ENCODE assay signal across 18 cellular contexts in genomic region chr9:92392690-92393089, GRCh38. TPM values are rescaled to one million over a fixed set of nuclear protein-coding genes. Genes with fewer than 3 reads are reported as not detected.
DNase-seq lines count a peak whose midpoint lies in the region; ATAC-seq, FAIRE-seq and TF ChIP-seq lines count a peak whose summit lies in the region.
"Had no signal": no experiment of that assay in that cellular context is flagged by ENCODE, and none has a peak within 500 bp of the region (broad histone marks: within the 10 kb centered on the region; RNA-seq: fewer than 3 reads in every experiment).

No MANE protein-coding gene starts in this region.

- no peaks in the 10 kb centered on the region for H4K20me1 ChIP-seq in K562 (replicated peaks; ENCODE audit: control insufficient read depth, insufficient read depth, low read length)
- H4K20me1 ChIP-seq: BLaER1 had no signal

- no peak for TF ChIP-seq EP300 in K562 (IDR thresholded peaks at IDR 0.05; ENCODE audit: low read length)

- in situ Hi-C loops in K562 (cut with MboI): no loop called here

- no peaks in the 10 kb centered on the region for H3K9me3 ChIP-seq in K562 (replicated peaks; ENCODE audit: control insufficient read depth, insufficient read depth, low read depth, low read length)
- H3K9me3 ChIP-seq in kidney (ENCODE audit: control insufficient read depth in 1 of 2, low read length in 2 of 2): peaks cover 0 to 3% of the 10 kb centered on the region in 2 donors
- H3K9me3 ChIP-seq: BLaER1, SJSA1 had no signal

- TF ChIP-seq RAD21 in K562 (CRISPR knock-in tag; conservative IDR thresholded peaks at IDR 0.05 in 1 of 2, IDR thresholded peaks at IDR 0.05 in 1 of 2): no peak

- H3K27ac ChIP-seq in K562 (ENCODE audit: extremely low read depth, low read depth, low read length) (no peak overlapping the region), kidney (ENCODE audit: low read depth in 2 of 2, low read length in 2 of 2) (no peak overlapping the region)
- H3K27ac ChIP-seq: BLaER1, KMS-11, RWPE1, SJSA1 had no signal

- BruUV-seq in K562 (replicated peaks; lab: Mats Ljungman, UMichigan): no TSS peak

- H3K36me3 Mint-ChIP-seq in activated T-helper 1 cell treated with anti-CD3 and anti-CD28 coated beads, Interleukin-12 subunit alpha, Interleukin-12 subunit beta, Interleukin-2, Interleukin-4 antibody, amounts not matched to agents 30 ng/mL and 10 ng/mL and 1 ng/mL, durations not matched to agents 14 hours and 24 hours and 36 hours (ENCODE audit: low read depth): no peaks in the 10 kb centered on the region

- no peak overlapping the region for H3K27ac Mint-ChIP-seq in activated T-helper 1 cell treated with anti-CD3 and anti-CD28 coated beads, Interleukin-12 subunit alpha, Interleukin-12 subunit beta, Interleukin-2, Interleukin-4 antibody, amounts not matched to agents 30 ng/mL and 10 ng/mL and 1 ng/mL, durations not matched to agents 14 hours and 24 hours and 36 hours
- H3K27ac Mint-ChIP-seq: CD8-positive, alpha-beta memory T cell had no signal

- no peaks in the 10 kb centered on the region for H3K9me1 ChIP-seq in K562 (ENCODE audit: control insufficient read depth, insufficient read depth, low read length)

- H3K27me3 ChIP-seq in K562 (ENCODE audit: control insufficient read depth in 2 of 2, insufficient read depth in 2 of 2, low read length in 2 of 2): no peaks in the 10 kb centered on the region
- H3K27me3 ChIP-seq: BLaER1, SJSA1 had no signal

- no peaks in the 10 kb centered on the region for H3K4me1 Mint-ChIP-seq in activated T-helper 1 cell treated with anti-CD3 and anti-CD28 coated beads, Interleukin-12 subunit alpha, Interleukin-12 subunit beta, Interleukin-2, Interleukin-4 antibody, amounts not matched to agents 30 ng/mL and 10 ng/mL and 1 ng/mL, durations not matched to agents 14 hours and 24 hours and 36 hours (ENCODE audit: low read depth)
- H3K4me1 Mint-ChIP-seq: CD8-positive, alpha-beta memory T cell had no signal

- no peaks in the 10 kb centered on the region for H3K9me3 Mint-ChIP-seq in activated T-helper 1 cell treated with anti-CD3 and anti-CD28 coated beads, Interleukin-12 subunit alpha, Interleukin-12 subunit beta, Interleukin-2, Interleukin-4 antibody, amounts not matched to agents 30 ng/mL and 10 ng/mL and 1 ng/mL, durations not matched to agents 14 hours and 24 hours and 36 hours
- H3K9me3 Mint-ChIP-seq: CD8-positive, alpha-beta memory T cell had no signal

- CTCF ChIA-PET in K562 (lab: Yijun Ruan, JAX; ENCODE audit: low intra/inter-chr PET ratio): no interaction called here

- no peaks in the 10 kb centered on the region for H3K79me2 ChIP-seq in K562 (ENCODE audit: control insufficient read depth, insufficient read depth, low read length)

- H3K9ac ChIP-seq in K562 (ENCODE audit: insufficient read depth in 1 of 2, low read depth in 2 of 2, low read length in 2 of 2) (no peak overlapping the region), kidney (ENCODE audit: low read length in 2 of 2) (no peak overlapping the region)
- H3K9ac ChIP-seq: BLaER1, KMS-11 had no signal

- WGBS in K562 (ENCODE audit: insufficient coverage, low coverage, missing lambda C conversion rate): 58% methylated on average over 2 of the region's 2 CpGs

- TF ChIP-seq POLR2A in K562 (conservative IDR thresholded peaks at IDR 0.05): no peak

- H3K4me3 Mint-ChIP-seq in activated T-helper 1 cell treated with anti-CD3 and anti-CD28 coated beads, Interleukin-12 subunit alpha, Interleukin-12 subunit beta, Interleukin-2, Interleukin-4 antibody, amounts not matched to agents 30 ng/mL and 10 ng/mL and 1 ng/mL, durations not matched to agents 14 hours and 24 hours and 36 hours: no peak overlapping the region
- H3K4me3 Mint-ChIP-seq: CD8-positive, alpha-beta memory T cell had no signal

- TF ChIP-seq CTCF in K562 (IDR thresholded peaks at IDR 0.05 in 2 of 3, conservative IDR thresholded peaks at IDR 0.05 in 1 of 3; ENCODE audit: insufficient read depth in 2 of 3, low read depth in 1 of 3, low read length in 3 of 3) (no peak), kidney (IDR thresholded peaks at IDR 0.05; ENCODE audit: borderline replicate concordance, extremely low read depth, insufficient read depth) (no peak)

- no peak for ATAC-seq in K562

- H3K4me1 ChIP-seq in K562 (replicated peaks in 1 of 2; ENCODE audit: control insufficient read depth in 2 of 2, insufficient read depth in 2 of 2, low read length in 2 of 2): no peaks in the 10 kb centered on the region
- no peaks in the 10 kb centered on the region for H3K4me1 ChIP-seq in kidney (ENCODE audit: control insufficient read depth in 1 of 2, insufficient read depth in 1 of 2, low read depth in 1 of 2, low read length in 2 of 2)
- H3K4me1 ChIP-seq: BLaER1, SJSA1 had no signal

- DNase-seq in HT1080 (ENCODE audit: low read depth) (peak; percentile 33), K562 (ENCODE audit: extremely low read depth in 1 of 4, low spot score in 3 of 4) (no peak), foreskin melanocyte (peak; percentile 56), kidney (no peak), mucosa of gallbladder (ENCODE audit: low spot score) (no peak), retina (no peak)
- DNase-seq in activated T-helper 1 cell treated with anti-CD3 and anti-CD28 coated beads, Interleukin-12 subunit alpha, Interleukin-12 subunit beta, Interleukin-2, Interleukin-4 antibody, amounts not matched to agents 30 ng/mL and 10 ng/mL and 1 ng/mL, durations not matched to agents 14 hours and 24 hours and 36 hours (ENCODE audit: low spot score): no peak
- DNase-seq: CD8-positive, alpha-beta memory T cell; DMS 273 treated with DMSO at 0.1 percent for 48 hours; NCI-H1092; NCI-H69; NK-92 treated with Interleukin-12 subunit alpha and Interleukin-12 subunit beta, amount 100 ng/mL, for 24 hours; OCI-M1 had no signal

- H3K4me3 ChIP-seq in K562: no peak overlapping the region
- no peak overlapping the region for H3K4me3 ChIP-seq in kidney (ENCODE audit: low read length in 2 of 2)
- H3K4me3 ChIP-seq: BLaER1, SJSA1 had no signal

- no peaks in the 10 kb centered on the region for H3K27me3 Mint-ChIP-seq in activated T-helper 1 cell treated with anti-CD3 and anti-CD28 coated beads, Interleukin-12 subunit alpha, Interleukin-12 subunit beta, Interleukin-2, Interleukin-4 antibody, amounts not matched to agents 30 ng/mL and 10 ng/mL and 1 ng/mL, durations not matched to agents 14 hours and 24 hours and 36 hours (ENCODE audit: insufficient read depth)
- H3K27me3 Mint-ChIP-seq: CD8-positive, alpha-beta memory T cell had no signal

- H3K4me2 ChIP-seq in K562 (ENCODE audit: insufficient read depth, low read length): no peak overlapping the region
- H3K4me2 ChIP-seq: BLaER1, KMS-11 had no signal

- FAIRE-seq in K562 (lab: Jason Lieb, UNC) (no peak), kidney (lab: Jason Lieb, UNC) (no peak)

- no peak overlapping the region for H2AFZ ChIP-seq in K562 (ENCODE audit: low read depth, low read length)

- H3K36me3 ChIP-seq in K562 (ENCODE audit: control insufficient read depth, insufficient read depth, low read length): no peaks in the 10 kb centered on the region
- H3K36me3 ChIP-seq in kidney (ENCODE audit: control insufficient read depth in 1 of 2, insufficient read depth in 2 of 2, low read length in 2 of 2): no peaks in the 10 kb centered on the region
- H3K36me3 ChIP-seq: BLaER1, SJSA1 had no signal

- POLR2A ChIA-PET in K562 (lab: Yijun Ruan, JAX): no interaction called here

- intact Hi-C loops in K562 (cut with micrococcal nuclease): no loop called here
- intact Hi-C loops in activated T-helper 1 cell treated with anti-CD3 and anti-CD28 coated beads, Interleukin-12 subunit alpha, Interleukin-12 subunit beta, Interleukin-2, Interleukin-4 antibody, amounts not matched to agents 30 ng/mL and 10 ng/mL and 1 ng/mL, durations not matched to agents 14 hours and 24 hours and 36 hours (cut with micrococcal nuclease): no loop called here
- intact Hi-C loops in kidney (cut with DNase I): no loop called here

RNA-seq across cellular contexts. Expression of gene OGN, which starts 11.7 kb away (rescaled TPM):
- total RNA-seq in HT1080 (2014; rRNA removed; shearing (Covaris generic)): not detected in 2 replicates
- polyA plus RNA-seq in HT1080 (2015; cell fraction: cytosol; rRNA removed): 0.08 TPM in 1 of 2 replicates, not detected in the other
- polyA plus RNA-seq in HT1080 (2015; cell fraction: nucleus; rRNA removed): not detected in 2 replicates
- not detected in 2 replicates for total RNA-seq in K562 (2011; cell fraction: chromatin; rRNA removed; ENCODE audit: low replicate concordance)
- total RNA-seq in K562 (2011; cell fraction: nucleolus; rRNA removed): not detected in 2 replicates
- total RNA-seq in K562 (2011; cell fraction: nucleoplasm; rRNA removed): not detected in 2 replicates
- not detected in 2 replicates for total RNA-seq in K562 (2014; rRNA removed)
- total RNA-seq in K562 (2014; rRNA removed; fragmentation: Illumina TruSeq; extraction: Trizol): not detected in 2 replicates
- not detected in 2 replicates for total RNA-seq in K562 (2015; rRNA removed; fragmentation: Illumina TruSeq; extraction: Trizol)
- total RNA-seq in K562 (2021): 0.07 and 0.16 TPM in 2 replicates
- not detected in 2 replicates for polyA plus RNA-seq in K562 (2011; rRNA removed)
- polyA plus RNA-seq in K562 (2011; cell fraction: cytosol; rRNA removed): not detected in 2 replicates
- not detected in 2 replicates for polyA plus RNA-seq in K562 (2011; cell fraction: nucleus; rRNA removed)
- polyA plus RNA-seq in K562 (2012): 0.04 and 0.07 TPM in 2 replicates
- not detected in 2 replicates for polyA plus RNA-seq in K562 (2014; fragmentation: Illumina TruSeq; extraction: Trizol)
- under 1 TPM in 1 of 2 experiments, not detected in 1; 0.17 TPM for polyA plus RNA-seq in K562 (2014; fragmentation: Nextera tagmentation; extraction: Ambion mirVana)
- not detected in 2 replicates for polyA plus RNA-seq in K562 (2014; rRNA removed)
- polyA minus RNA-seq in K562 (2011; rRNA and poly(A)+ RNA removed): not detected in 2 replicates
- polyA minus RNA-seq in K562 (2011; cell fraction: cytosol; rRNA and poly(A)+ RNA removed): not detected in 2 replicates
- not detected in 2 replicates for polyA minus RNA-seq in K562 (2011; cell fraction: nucleus; rRNA and poly(A)+ RNA removed)
- total RNA-seq in activated T-helper 1 cell treated with anti-CD3 and anti-CD28 coated beads, Interleukin-12 subunit alpha, Interleukin-12 subunit beta, Interleukin-2, Interleukin-4 antibody, amounts not matched to agents 30 ng/mL and 10 ng/mL and 1 ng/mL, durations not matched to agents 14 hours and 24 hours and 36 hours: not detected in 2 replicates
- total RNA-seq in kidney: 3.8 TPM
- polyA plus RNA-seq in kidney (ENCODE audit: insufficient read depth, low read depth, low replicate concordance): 2.0 TPM
- total RNA-seq in mucosa of gallbladder: 154 TPM
- total RNA-seq: CD8-positive, alpha-beta memory T cell; MCF 10A; SJSA1 had no signal

RNA-seq across cellular contexts. Expression of gene OMD, which starts 31.6 kb away (rescaled TPM):
- total RNA-seq in HT1080 (2014; rRNA removed; shearing (Covaris generic)): not detected in 2 replicates
- polyA plus RNA-seq in HT1080 (2015; cell fraction: cytosol; rRNA removed): not detected in 2 replicates
- not detected in 2 replicates for polyA plus RNA-seq in HT1080 (2015; cell fraction: nucleus; rRNA removed)
- not detected in 2 replicates for total RNA-seq in K562 (2011; cell fraction: chromatin; rRNA removed; ENCODE audit: low replicate concordance)
- not detected in 2 replicates for total RNA-seq in K562 (2011; cell fraction: nucleolus; rRNA removed)
- not detected in 2 replicates for total RNA-seq in K562 (2011; cell fraction: nucleoplasm; rRNA removed)
- total RNA-seq in K562 (2014; rRNA removed): not detected in 2 replicates
- total RNA-seq in K562 (2014; rRNA removed; fragmentation: Illumina TruSeq; extraction: Trizol): not detected in 2 replicates
- total RNA-seq in K562 (2015; rRNA removed; fragmentation: Illumina TruSeq; extraction: Trizol): not detected in 2 replicates
- not detected in 2 replicates for total RNA-seq in K562 (2021)
- not detected in 2 replicates for polyA plus RNA-seq in K562 (2011; rRNA removed)
- polyA plus RNA-seq in K562 (2011; cell fraction: cytosol; rRNA removed): not detected in 2 replicates
- not detected in 2 replicates for polyA plus RNA-seq in K562 (2011; cell fraction: nucleus; rRNA removed)
- 0.04 TPM in 1 of 2 replicates, not detected in the other for polyA plus RNA-seq in K562 (2012)
- polyA plus RNA-seq in K562 (2014; fragmentation: Illumina TruSeq; extraction: Trizol): not detected in 2 replicates
- under 1 TPM in 1 of 2 experiments, not detected in 1; 0.21 TPM for polyA plus RNA-seq in K562 (2014; fragmentation: Nextera tagmentation; extraction: Ambion mirVana)
- not detected in 2 replicates for polyA plus RNA-seq in K562 (2014; rRNA removed)
- polyA minus RNA-seq in K562 (2011; rRNA and poly(A)+ RNA removed): not detected in 2 replicates
- not detected in 2 replicates for polyA minus RNA-seq in K562 (2011; cell fraction: cytosol; rRNA and poly(A)+ RNA removed)
- polyA minus RNA-seq in K562 (2011; cell fraction: nucleus; rRNA and poly(A)+ RNA removed): not detected in 2 replicates
- not detected in 2 replicates for total RNA-seq in activated T-helper 1 cell treated with anti-CD3 and anti-CD28 coated beads, Interleukin-12 subunit alpha, Interleukin-12 subunit beta, Interleukin-2, Interleukin-4 antibody, amounts not matched to agents 30 ng/mL and 10 ng/mL and 1 ng/mL, durations not matched to agents 14 hours and 24 hours and 36 hours
- 3.2 TPM for total RNA-seq in kidney
- polyA plus RNA-seq in kidney (ENCODE audit: insufficient read depth, low read depth, low replicate concordance): 0.52 TPM
- total RNA-seq in mucosa of gallbladder: 4.8 TPM
- total RNA-seq: CD8-positive, alpha-beta memory T cell had no signal
- polyA plus RNA-seq: CD8-positive, alpha-beta memory T cell had no signal

Comparison
In these comparisons a context has a peak if more than half of its experiments do, and no peak if none do; other contexts are left out.
1. DNase-seq: peak in HT1080 (single experiment) and foreskin melanocyte (single experiment); none in K562 (0 of 4), activated T-helper 1 cell treated with anti-CD3 and anti-CD28 coated beads, Interleukin-12 subunit alpha, Interleukin-12 subunit beta, Interleukin-2, Interleukin-4 antibody, amounts not matched to agents 30 ng/mL and 10 ng/mL and 1 ng/mL, durations not matched to agents 14 hours and 24 hours and 36 hours (single experiment), kidney (single experiment), mucosa of gallbladder (single experiment) and retina (single experiment).
2. RNA of gene OGN, which starts 11.7 kb away (total RNA-seq): 154 TPM in mucosa of gallbladder (single experiment); 3.8 TPM in kidney (single experiment), not detected in HT1080, 0.07 to 0.16 TPM in K562 and not detected in activated T-helper 1 cell treated with anti-CD3 and anti-CD28 coated beads, Interleukin-12 subunit alpha, Interleukin-12 subunit beta, Interleukin-2, Interleukin-4 antibody, amounts not matched to agents 30 ng/mL and 10 ng/mL and 1 ng/mL, durations not matched to agents 14 hours and 24 hours and 36 hours; every median in the first group is over 10 times any median in the second.